Comparison of ENCODE assay signal across 1 cellular context in genomic region chr2:10447300-10448207, GRCh38.
TF ChIP-seq lines count a peak whose summit lies in the region.

No MANE protein-coding gene starts in this region.

TF ChIP-seq in HepG2, 621 proteins besides CTCF, POLR2A, EP300 and RAD21 (continued from another document and continues in another):
- TF ChIP-seq, protein P1, sequence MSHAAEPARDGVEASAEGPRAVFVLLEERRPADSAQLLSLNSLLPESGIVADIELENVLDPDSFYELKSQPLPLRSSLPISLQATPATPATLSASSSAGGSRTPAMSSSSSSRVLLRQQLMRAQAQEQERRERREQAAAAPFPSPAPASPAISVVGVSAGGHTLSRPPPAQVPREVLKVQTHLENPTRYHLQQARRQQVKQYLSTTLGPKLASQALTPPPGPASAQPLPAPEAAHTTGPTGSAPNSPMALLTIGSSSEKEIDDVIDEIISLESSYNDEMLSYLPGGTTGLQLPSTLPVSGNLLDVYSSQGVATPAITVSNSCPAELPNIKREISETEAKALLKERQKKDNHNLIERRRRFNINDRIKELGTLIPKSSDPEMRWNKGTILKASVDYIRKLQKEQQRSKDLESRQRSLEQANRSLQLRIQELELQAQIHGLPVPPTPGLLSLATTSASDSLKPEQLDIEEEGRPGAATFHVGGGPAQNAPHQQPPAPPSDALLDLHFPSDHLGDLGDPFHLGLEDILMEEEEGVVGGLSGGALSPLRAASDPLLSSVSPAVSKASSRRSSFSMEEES (CRISPR knock-in tag; IDR thresholded peaks at IDR 0.05), result peak; percentile 60; the same call in 1 of the 2 replicates
- peak; percentile 94; the same call in 1 of the 2 replicates for TF ChIP-seq ZFAT (CRISPR knock-in tag; conservative IDR thresholded peaks at IDR 0.05)
- no peak for TF ChIP-seq SNRNP70 (IDR thresholded peaks at IDR 0.05; ENCODE audit: low read depth, low read length)
- 0 out of 2 replicates have a peak, but pooled peaks have one; percentile 29 for TF ChIP-seq KAT8 (CRISPR knock-in tag; IDR thresholded peaks at IDR 0.05)
- no peak for TF ChIP-seq RFX3 (CRISPR knock-in tag; IDR thresholded peaks at IDR 0.05)
- TF ChIP-seq NR1H2 (CRISPR knock-in tag; IDR thresholded peaks at IDR 0.05; ENCODE audit: borderline replicate concordance, low read depth), result 0 out of 2 replicates have a peak, but pooled peaks have one; percentile 70
- TF ChIP-seq JUN (CRISPR knock-in tag; IDR thresholded peaks at IDR 0.05), result peak; percentile 74
- TF ChIP-seq CCDC6 (CRISPR knock-in tag; IDR thresholded peaks at IDR 0.05), result peak; percentile 99
- TF ChIP-seq ZNF644 (CRISPR knock-in tag; IDR thresholded peaks at IDR 0.05; ENCODE audit: low read depth), result no peak
- TF ChIP-seq NFATC3 (CRISPR knock-in tag; IDR thresholded peaks at IDR 0.05), result no peak
- TF ChIP-seq ZBTB7B (CRISPR knock-in tag; IDR thresholded peaks at IDR 0.05), result no peak
- no peak; the same call in 1 of the 2 replicates for TF ChIP-seq RARG (CRISPR knock-in tag; IDR thresholded peaks at IDR 0.05; ENCODE audit: low read depth)
- TF ChIP-seq TOE1 (CRISPR knock-in tag; IDR thresholded peaks at IDR 0.05), result no peak; the same call in 1 of the 2 replicates
- TF ChIP-seq PHF20 (CRISPR knock-in tag; IDR thresholded peaks at IDR 0.05), result peak; percentile 40; the same call in 1 of the 2 replicates
- TF ChIP-seq ZC3H13 (CRISPR knock-in tag; IDR thresholded peaks at IDR 0.05), result peak; percentile 83
- no peak for TF ChIP-seq ZNF326 (CRISPR knock-in tag; IDR thresholded peaks at IDR 0.05; ENCODE audit: borderline replicate concordance)
- no peak for TF ChIP-seq ZNF567 (CRISPR knock-in tag; IDR thresholded peaks at IDR 0.05; ENCODE audit: borderline replicate concordance)
- no peak; the same call in 1 of the 2 replicates for TF ChIP-seq E2F2 (CRISPR knock-in tag; IDR thresholded peaks at IDR 0.05; ENCODE audit: borderline replicate concordance)
- no peak for TF ChIP-seq U2AF1 (optimal IDR thresholded peaks at IDR 0.05; ENCODE audit: low read depth, low read length)
- peak; percentile 59 for TF ChIP-seq JUNB (CRISPR knock-in tag; IDR thresholded peaks at IDR 0.05; ENCODE audit: borderline replicate concordance)
- TF ChIP-seq ZIK1 (CRISPR knock-in tag; IDR thresholded peaks at IDR 0.05; ENCODE audit: borderline replicate concordance, low read depth), result peak; percentile 100
- peak; percentile 96 for TF ChIP-seq ZNF329 (CRISPR knock-in tag; IDR thresholded peaks at IDR 0.05; ENCODE audit: low read depth)
- TF ChIP-seq, protein P2, sequence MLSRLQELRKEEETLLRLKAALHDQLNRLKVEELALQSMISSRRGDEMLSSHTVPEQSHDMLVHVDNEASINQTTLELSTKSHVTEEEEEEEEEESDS (CRISPR knock-in tag; IDR thresholded peaks at IDR 0.05; ENCODE audit: borderline replicate concordance), result peak; percentile 89; the same call in 1 of the 2 replicates
- TF ChIP-seq, protein P3, sequence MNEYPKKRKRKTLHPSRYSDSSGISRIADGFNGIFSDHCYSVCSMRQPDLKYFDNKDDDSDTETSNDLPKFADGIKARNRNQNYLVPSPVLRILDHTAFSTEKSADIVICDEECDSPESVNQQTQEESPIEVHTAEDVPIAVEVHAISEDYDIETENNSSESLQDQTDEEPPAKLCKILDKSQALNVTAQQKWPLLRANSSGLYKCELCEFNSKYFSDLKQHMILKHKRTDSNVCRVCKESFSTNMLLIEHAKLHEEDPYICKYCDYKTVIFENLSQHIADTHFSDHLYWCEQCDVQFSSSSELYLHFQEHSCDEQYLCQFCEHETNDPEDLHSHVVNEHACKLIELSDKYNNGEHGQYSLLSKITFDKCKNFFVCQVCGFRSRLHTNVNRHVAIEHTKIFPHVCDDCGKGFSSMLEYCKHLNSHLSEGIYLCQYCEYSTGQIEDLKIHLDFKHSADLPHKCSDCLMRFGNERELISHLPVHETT (CRISPR knock-in tag; conservative IDR thresholded peaks at IDR 0.05), result peak; percentile 77; the same call in 1 of the 2 replicates
- TF ChIP-seq MAFG (CRISPR knock-in tag; IDR thresholded peaks at IDR 0.05), result peak; percentile 12; the same call in 1 of the 2 replicates
- TF ChIP-seq FOXK2 (IDR thresholded peaks at IDR 0.05), result no peak
- no peak for TF ChIP-seq FOSL2 (CRISPR knock-in tag; IDR thresholded peaks at IDR 0.05)
- peak; percentile 87; the same call in 1 of the 2 replicates for TF ChIP-seq SIN3A (IDR thresholded peaks at IDR 0.05; ENCODE audit: borderline replicate concordance, low read depth, low read length)
- peak; percentile 96 for TF ChIP-seq ERF (CRISPR knock-in tag; IDR thresholded peaks at IDR 0.05)
- TF ChIP-seq ZNF883 (CRISPR knock-in tag; IDR thresholded peaks at IDR 0.05; ENCODE audit: not compliant biosample characterization), result peak; percentile 92
- TF ChIP-seq TCF7L2 (IDR thresholded peaks at IDR 0.05; ENCODE audit: low read depth, low read length), result no peak
- TF ChIP-seq, protein P4, sequence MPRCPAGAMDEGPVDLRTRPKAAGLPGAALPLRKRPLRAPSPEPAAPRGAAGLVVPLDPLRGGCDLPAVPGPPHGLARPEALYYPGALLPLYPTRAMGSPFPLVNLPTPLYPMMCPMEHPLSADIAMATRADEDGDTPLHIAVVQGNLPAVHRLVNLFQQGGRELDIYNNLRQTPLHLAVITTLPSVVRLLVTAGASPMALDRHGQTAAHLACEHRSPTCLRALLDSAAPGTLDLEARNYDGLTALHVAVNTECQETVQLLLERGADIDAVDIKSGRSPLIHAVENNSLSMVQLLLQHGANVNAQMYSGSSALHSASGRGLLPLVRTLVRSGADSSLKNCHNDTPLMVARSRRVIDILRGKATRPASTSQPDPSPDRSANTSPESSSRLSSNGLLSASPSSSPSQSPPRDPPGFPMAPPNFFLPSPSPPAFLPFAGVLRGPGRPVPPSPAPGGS (CRISPR knock-in tag; IDR thresholded peaks at IDR 0.05), result peak; percentile 99
- TF ChIP-seq REPIN1 (CRISPR knock-in tag; IDR thresholded peaks at IDR 0.05; ENCODE audit: borderline replicate concordance, low read depth), result peak; percentile 77; the same call in 1 of the 2 replicates
- peak; percentile 91 for TF ChIP-seq POGK (CRISPR knock-in tag; conservative IDR thresholded peaks at IDR 0.05)
- TF ChIP-seq ZNF780A (CRISPR knock-in tag; IDR thresholded peaks at IDR 0.05), result no peak
- TF ChIP-seq HMGXB3 (CRISPR knock-in tag; IDR thresholded peaks at IDR 0.05; ENCODE audit: borderline replicate concordance), result no peak
- TF ChIP-seq ZNF678 (CRISPR knock-in tag; IDR thresholded peaks at IDR 0.05), result peak; percentile 94; the same call in 1 of the 2 replicates
- TF ChIP-seq ZZZ3 (CRISPR knock-in tag; IDR thresholded peaks at IDR 0.05; ENCODE audit: borderline replicate concordance), result no peak
- no peak for TF ChIP-seq ATF3 (CRISPR knock-in tag; IDR thresholded peaks at IDR 0.05)
- TF ChIP-seq, protein P5, sequence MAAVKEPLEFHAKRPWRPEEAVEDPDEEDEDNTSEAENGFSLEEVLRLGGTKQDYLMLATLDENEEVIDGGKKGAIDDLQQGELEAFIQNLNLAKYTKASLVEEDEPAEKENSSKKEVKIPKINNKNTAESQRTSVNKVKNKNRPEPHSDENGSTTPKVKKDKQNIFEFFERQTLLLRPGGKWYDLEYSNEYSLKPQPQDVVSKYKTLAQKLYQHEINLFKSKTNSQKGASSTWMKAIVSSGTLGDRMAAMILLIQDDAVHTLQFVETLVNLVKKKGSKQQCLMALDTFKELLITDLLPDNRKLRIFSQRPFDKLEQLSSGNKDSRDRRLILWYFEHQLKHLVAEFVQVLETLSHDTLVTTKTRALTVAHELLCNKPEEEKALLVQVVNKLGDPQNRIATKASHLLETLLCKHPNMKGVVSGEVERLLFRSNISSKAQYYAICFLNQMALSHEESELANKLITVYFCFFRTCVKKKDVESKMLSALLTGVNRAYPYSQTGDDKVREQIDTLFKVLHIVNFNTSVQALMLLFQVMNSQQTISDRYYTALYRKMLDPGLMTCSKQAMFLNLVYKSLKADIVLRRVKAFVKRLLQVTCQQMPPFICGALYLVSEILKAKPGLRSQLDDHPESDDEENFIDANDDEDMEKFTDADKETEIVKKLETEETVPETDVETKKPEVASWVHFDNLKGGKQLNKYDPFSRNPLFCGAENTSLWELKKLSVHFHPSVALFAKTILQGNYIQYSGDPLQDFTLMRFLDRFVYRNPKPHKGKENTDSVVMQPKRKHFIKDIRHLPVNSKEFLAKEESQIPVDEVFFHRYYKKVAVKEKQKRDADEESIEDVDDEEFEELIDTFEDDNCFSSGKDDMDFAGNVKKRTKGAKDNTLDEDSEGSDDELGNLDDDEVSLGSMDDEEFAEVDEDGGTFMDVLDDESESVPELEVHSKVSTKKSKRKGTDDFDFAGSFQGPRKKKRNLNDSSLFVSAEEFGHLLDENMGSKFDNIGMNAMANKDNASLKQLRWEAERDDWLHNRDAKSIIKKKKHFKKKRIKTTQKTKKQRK (IDR thresholded peaks at IDR 0.05; ENCODE audit: low read length), result no peak
- TF ChIP-seq RFXANK (CRISPR knock-in tag; IDR thresholded peaks at IDR 0.05), result 0 out of 2 replicates have a peak, but pooled peaks have one; percentile 12
- TF ChIP-seq U2AF2 (IDR thresholded peaks at IDR 0.05; ENCODE audit: low read depth, low read length), result no peak
- peak; percentile 71 for TF ChIP-seq GABPB1 (CRISPR knock-in tag; IDR thresholded peaks at IDR 0.05)
- no peak for TF ChIP-seq HMG20B (CRISPR knock-in tag; conservative IDR thresholded peaks at IDR 0.05)
- TF ChIP-seq, protein P6, sequence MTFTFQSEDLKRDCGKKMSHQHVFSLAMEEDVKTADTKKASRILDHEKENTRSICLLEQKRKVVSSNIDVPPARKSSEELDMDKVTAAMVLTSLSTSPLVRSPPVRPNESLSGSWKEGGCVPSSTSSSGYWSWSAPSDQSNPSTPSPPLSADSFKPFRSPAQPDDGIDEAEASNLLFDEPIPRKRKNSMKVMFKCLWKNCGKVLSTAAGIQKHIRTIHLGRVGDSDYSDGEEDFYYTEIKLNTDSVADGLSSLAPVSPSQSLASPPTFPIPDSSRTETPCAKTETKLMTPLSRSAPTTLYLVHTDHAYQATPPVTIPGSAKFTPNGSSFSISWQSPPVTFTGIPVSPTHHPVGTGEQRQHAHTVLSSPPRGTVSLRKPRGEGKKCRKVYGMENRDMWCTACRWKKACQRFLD (CRISPR knock-in tag; IDR thresholded peaks at IDR 0.05; ENCODE audit: borderline replicate concordance), result no peak; the same call in 1 of the 2 replicates
- no peak for TF ChIP-seq HNRNPK (IDR thresholded peaks at IDR 0.05; ENCODE audit: low read depth, low read length, poor library complexity, severe bottlenecking)
- no peak for TF ChIP-seq ZBTB8A (CRISPR knock-in tag; IDR thresholded peaks at IDR 0.05; ENCODE audit: borderline replicate concordance, low read depth)
- TF ChIP-seq KAT2B (IDR thresholded peaks at IDR 0.05; ENCODE audit: borderline replicate concordance, low read depth, low read length), result no peak
- TF ChIP-seq MTA1 (CRISPR knock-in tag; IDR thresholded peaks at IDR 0.05; ENCODE audit: borderline replicate concordance), result peak; percentile 15; the same call in 1 of the 2 replicates
- peak; percentile 83; the same call in 1 of the 2 replicates for TF ChIP-seq ZNF367 (CRISPR knock-in tag; IDR thresholded peaks at IDR 0.05; ENCODE audit: borderline replicate concordance)
- 0 out of 2 replicates have a peak, but pooled peaks have one; percentile 19 for TF ChIP-seq NR2F2 (IDR thresholded peaks at IDR 0.05; ENCODE audit: borderline replicate concordance, low read depth)
